In the genomic region with DNA sequence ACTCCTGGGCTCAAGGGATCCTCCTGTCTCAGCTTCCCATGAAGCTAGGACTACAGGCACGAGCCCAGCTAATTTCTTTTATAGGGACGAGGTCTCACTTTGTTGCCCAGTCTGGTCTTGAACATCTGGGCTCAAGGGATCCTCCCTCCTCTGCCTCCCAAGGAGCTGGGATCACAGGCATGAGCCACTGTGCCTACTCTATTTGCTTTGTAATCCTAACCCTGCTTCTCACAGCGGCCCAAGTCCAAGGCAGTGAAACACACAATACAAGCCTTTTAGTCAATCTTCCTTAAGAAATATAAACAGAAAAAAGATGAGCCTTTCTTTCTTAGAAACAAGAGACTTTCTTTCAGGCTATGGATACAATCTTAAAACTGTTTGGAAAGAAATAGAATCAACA, we compare ENCODE assay signal across 18 cellular contexts.
DNase-seq lines count a peak whose midpoint lies in the region; ATAC-seq and TF ChIP-seq lines count a peak whose summit lies in the region.
"Had no signal": no experiment of that assay in that cellular context is flagged by ENCODE, and none has a peak within 500 bp of the region (broad histone marks: within the 10 kb centered on the region; RNA-seq: fewer than 3 reads in every experiment).

No MANE protein-coding gene starts in this region.

- H3K36me3 Mint-ChIP-seq in activated CD4-positive, alpha-beta memory T cell treated with anti-CD3 and anti-CD28 coated beads, Interleukin-2, amount 10 ng/mL, durations not matched to agents 7 days and 5 days (ENCODE audit: low read depth): peaks cover 63% of the 10 kb centered on the region
- peaks cover 38% of the 10 kb centered on the region for H3K36me3 Mint-ChIP-seq in activated CD4-positive, alpha-beta memory T cell treated with anti-CD3 and anti-CD28 coated beads for 36 hours
- H3K36me3 Mint-ChIP-seq in effector memory CD8-positive, alpha-beta T cell (ENCODE audit: insufficient read depth): peaks cover 57% of the 10 kb centered on the region

- ATAC-seq in effector memory CD8-positive, alpha-beta T cell (replicated peaks): no peak
- ATAC-seq in sciatic nerve (peak; percentile 87), HG03432 (IDR thresholded peaks at IDR 0.05; ENCODE audit: unreplicated experiment) (no peak), Right ventricle myocardium inferior (no peak)
- ATAC-seq: HCT116 had no signal

- TF ChIP-seq CTCF in OCI-LY1 (IDR thresholded peaks at IDR 0.05; ENCODE audit: low read length) (no peak), GM10266 (IDR thresholded peaks at IDR 0.05; ENCODE audit: control insufficient read depth, insufficient read depth, low read depth, missing control alignments) (no peak)

- no peak overlapping the region for H3K9ac ChIP-seq in OCI-LY1 (ENCODE audit: low read length)
- H3K9ac ChIP-seq: KMS-11 had no signal

- H3K4me1 Mint-ChIP-seq in activated CD4-positive, alpha-beta memory T cell treated with anti-CD3 and anti-CD28 coated beads, Interleukin-2, amount 10 ng/mL, durations not matched to agents 7 days and 5 days: no peaks in the 10 kb centered on the region
- H3K4me1 Mint-ChIP-seq in activated CD4-positive, alpha-beta memory T cell treated with anti-CD3 and anti-CD28 coated beads for 36 hours (ENCODE audit: low read depth): peaks cover 22% of the 10 kb centered on the region
- peaks cover 11 to 21% of the 10 kb centered on the region in 2 donors for H3K4me1 Mint-ChIP-seq in effector memory CD8-positive, alpha-beta T cell (ENCODE audit: low read depth in 2 of 2)

- CTCF ChIA-PET in activated CD4-positive, alpha-beta memory T cell treated with anti-CD3 and anti-CD28 coated beads, Interleukin-2, amount 10 ng/mL, durations not matched to agents 7 days and 5 days (lab: Charles Lee): no interaction called here
- CTCF ChIA-PET in activated CD4-positive, alpha-beta memory T cell treated with anti-CD3 and anti-CD28 coated beads for 36 hours (lab: Charles Lee): no interaction called here

- peak overlapping the region; percentile 81 for H3K27ac ChIP-seq in OCI-LY1 (ENCODE audit: low read depth, low read length, poor library complexity, severe bottlenecking)
- H3K27ac ChIP-seq: C4-2B, HL-60, KMS-11 had no signal

- H3K27ac Mint-ChIP-seq in activated CD4-positive, alpha-beta memory T cell treated with anti-CD3 and anti-CD28 coated beads, Interleukin-2, amount 10 ng/mL, durations not matched to agents 7 days and 5 days: peak overlapping the region; percentile 4
- no peak overlapping the region for H3K27ac Mint-ChIP-seq in activated CD4-positive, alpha-beta memory T cell treated with anti-CD3 and anti-CD28 coated beads for 36 hours
- H3K27ac Mint-ChIP-seq in effector memory CD8-positive, alpha-beta T cell: peak overlapping the region; percentile 25 to 53

- H3K9me2 ChIP-seq in OCI-LY1 (ENCODE audit: low read depth, low read length): no peaks in the 10 kb centered on the region

- H3K4me1 ChIP-seq in OCI-LY1 (ENCODE audit: insufficient read depth, low read length, severe bottlenecking): peaks cover 43% of the 10 kb centered on the region

- H3F3A ChIP-seq in OCI-LY1 (ENCODE audit: insufficient read depth, low read length): no peaks in the 10 kb centered on the region

- H3K9me3 ChIP-seq in OCI-LY1 (ENCODE audit: low read length): no peaks in the 10 kb centered on the region

- H3K4me3 Mint-ChIP-seq in activated CD4-positive, alpha-beta memory T cell treated with anti-CD3 and anti-CD28 coated beads, Interleukin-2, amount 10 ng/mL, durations not matched to agents 7 days and 5 days: no peak overlapping the region
- no peak overlapping the region for H3K4me3 Mint-ChIP-seq in activated CD4-positive, alpha-beta memory T cell treated with anti-CD3 and anti-CD28 coated beads for 36 hours
- no peak overlapping the region for H3K4me3 Mint-ChIP-seq in effector memory CD8-positive, alpha-beta T cell

- intact Hi-C loops in activated CD4-positive, alpha-beta memory T cell treated with anti-CD3 and anti-CD28 coated beads for 36 hours (cut with micrococcal nuclease): no loop called here
- intact Hi-C loops in sciatic nerve (cut with DNase I): no loop called here
- intact Hi-C loops in Right ventricle myocardium inferior (cut with DNase I): no loop called here

- H3K79me2 ChIP-seq in OCI-LY1 (ENCODE audit: insufficient read depth, low read length): no peaks in the 10 kb centered on the region

- no peak overlapping the region for H3K4me2 ChIP-seq in OCI-LY1 (ENCODE audit: low read length)
- H3K4me2 ChIP-seq: KMS-11 had no signal

- no peak overlapping the region for H2AFZ ChIP-seq in OCI-LY1 (ENCODE audit: low read length)

- H3K36me3 ChIP-seq in OCI-LY1 (ENCODE audit: insufficient read depth, low read length): peaks cover 80% of the 10 kb centered on the region

- H3K9me3 Mint-ChIP-seq in activated CD4-positive, alpha-beta memory T cell treated with anti-CD3 and anti-CD28 coated beads, Interleukin-2, amount 10 ng/mL, durations not matched to agents 7 days and 5 days: no peaks in the 10 kb centered on the region
- H3K9me3 Mint-ChIP-seq in activated CD4-positive, alpha-beta memory T cell treated with anti-CD3 and anti-CD28 coated beads for 36 hours: no peaks in the 10 kb centered on the region
- H3K9me3 Mint-ChIP-seq in effector memory CD8-positive, alpha-beta T cell: no peaks in the 10 kb centered on the region

- no peaks in the 10 kb centered on the region for H4K20me1 ChIP-seq in OCI-LY1 (ENCODE audit: insufficient read depth, low read length)

- no peaks in the 10 kb centered on the region for H3K27me3 Mint-ChIP-seq in activated CD4-positive, alpha-beta memory T cell treated with anti-CD3 and anti-CD28 coated beads, Interleukin-2, amount 10 ng/mL, durations not matched to agents 7 days and 5 days
- no peaks in the 10 kb centered on the region for H3K27me3 Mint-ChIP-seq in activated CD4-positive, alpha-beta memory T cell treated with anti-CD3 and anti-CD28 coated beads for 36 hours
- H3K27me3 Mint-ChIP-seq in effector memory CD8-positive, alpha-beta T cell: no peaks in the 10 kb centered on the region

- no peak overlapping the region for H3K4me3 ChIP-seq in OCI-LY1 (ENCODE audit: low read depth, low read length, poor library complexity, severe bottlenecking)

- no peaks in the 10 kb centered on the region for H3K27me3 ChIP-seq in OCI-LY1 (ENCODE audit: insufficient read depth, low read length)

- POLR2A ChIA-PET in activated CD4-positive, alpha-beta memory T cell treated with anti-CD3 and anti-CD28 coated beads, Interleukin-2, amount 10 ng/mL, durations not matched to agents 7 days and 5 days (lab: Charles Lee): no interaction called here
- POLR2A ChIA-PET in activated CD4-positive, alpha-beta memory T cell treated with anti-CD3 and anti-CD28 coated beads for 36 hours (lab: Charles Lee): no interaction called here

- no peak for DNase-seq in activated CD4-positive, alpha-beta memory T cell treated with anti-CD3 and anti-CD28 coated beads, Interleukin-2, amount 10 ng/mL, durations not matched to agents 7 days and 5 days
- DNase-seq in activated CD4-positive, alpha-beta memory T cell treated with anti-CD3 and anti-CD28 coated beads for 36 hours: no peak
- DNase-seq in effector memory CD8-positive, alpha-beta T cell: no peak
- DNase-seq in sciatic nerve (ENCODE audit: low spot score): no peak
- no peak for DNase-seq in Right ventricle myocardium inferior (ENCODE audit: missing footprints)
- no peak for DNase-seq in GM10266 (ENCODE audit: extremely low spot score)
- DNase-seq: COR-L47, DMS153, MM.1S, NCI-H1105 treated with DMSO at 0.1 percent for 48 hours, NCI-H187 treated with DMSO at 0.1 percent for 48 hours, NCI-H2171 treated with DMSO at 0.1 percent for 48 hours had no signal
